ENCODE assay signal across 1 cellular context in genomic region chr15:44735482-44736260, GRCh38.
A peak's percentile ranks its signal among the peaks of the same experiment; 100 is the strongest.
TF ChIP-seq lines count a peak whose summit lies in the region.

No MANE protein-coding gene starts in this region.

TF ChIP-seq in K562, 482 proteins besides CTCF, POLR2A, EP300 and RAD21 (continued from another document and continues in another):
- TF ChIP-seq MGA (IDR thresholded peaks at IDR 0.05): no peak
- TF ChIP-seq DIDO1 (tag; IDR thresholded peaks at IDR 0.05; ENCODE audit: low read depth): no peak
- TF ChIP-seq PHF20 (IDR thresholded peaks at IDR 0.05; ENCODE audit: partially characterized antibody): no peak
- no peak for TF ChIP-seq PTTG1 (tag; IDR thresholded peaks at IDR 0.05; ENCODE audit: low read depth)
- no peak for TF ChIP-seq HDGF (IDR thresholded peaks at IDR 0.05)
- TF ChIP-seq CXXC5 (CRISPR knock-in tag; IDR thresholded peaks at IDR 0.05): peak; percentile 13; the same call in 1 of the 2 replicates
- TF ChIP-seq DEAF1 (CRISPR knock-in tag; IDR thresholded peaks at IDR 0.05): no peak
- TF ChIP-seq XRCC5 (IDR thresholded peaks at IDR 0.05; ENCODE audit: low read depth, low read length): no peak
- TF ChIP-seq E2F1 (CRISPR knock-in tag; IDR thresholded peaks at IDR 0.05): no peak
- no peak for TF ChIP-seq OTX1 (CRISPR knock-in tag; IDR thresholded peaks at IDR 0.05)
- no peak for TF ChIP-seq HCFC1 (IDR thresholded peaks at IDR 0.05; ENCODE audit: low read depth, low read length)
- no peak for TF ChIP-seq WHSC1 (IDR thresholded peaks at IDR 0.05; ENCODE audit: low read length)
- peak; percentile 76 to 91; a peak in 3 of 4 replicates for TF ChIP-seq ETV6 (IDR thresholded peaks at IDR 0.05; ENCODE audit: borderline replicate concordance in 1 of 2, low read depth in 2 of 2, low read length in 1 of 2)
- no peak for TF ChIP-seq ETV6 (CRISPR knock-in tag; IDR thresholded peaks at IDR 0.05; ENCODE audit: borderline replicate concordance)
- TF ChIP-seq, protein P1, sequence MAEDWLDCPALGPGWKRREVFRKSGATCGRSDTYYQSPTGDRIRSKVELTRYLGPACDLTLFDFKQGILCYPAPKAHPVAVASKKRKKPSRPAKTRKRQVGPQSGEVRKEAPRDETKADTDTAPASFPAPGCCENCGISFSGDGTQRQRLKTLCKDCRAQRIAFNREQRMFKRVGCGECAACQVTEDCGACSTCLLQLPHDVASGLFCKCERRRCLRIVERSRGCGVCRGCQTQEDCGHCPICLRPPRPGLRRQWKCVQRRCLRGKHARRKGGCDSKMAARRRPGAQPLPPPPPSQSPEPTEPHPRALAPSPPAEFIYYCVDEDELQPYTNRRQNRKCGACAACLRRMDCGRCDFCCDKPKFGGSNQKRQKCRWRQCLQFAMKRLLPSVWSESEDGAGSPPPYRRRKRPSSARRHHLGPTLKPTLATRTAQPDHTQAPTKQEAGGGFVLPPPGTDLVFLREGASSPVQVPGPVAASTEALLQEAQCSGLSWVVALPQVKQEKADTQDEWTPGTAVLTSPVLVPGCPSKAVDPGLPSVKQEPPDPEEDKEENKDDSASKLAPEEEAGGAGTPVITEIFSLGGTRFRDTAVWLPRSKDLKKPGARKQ (CRISPR knock-in tag; IDR thresholded peaks at IDR 0.05): no peak
- TF ChIP-seq MLLT1 (IDR thresholded peaks at IDR 0.05): no peak
- TF ChIP-seq, protein P2, sequence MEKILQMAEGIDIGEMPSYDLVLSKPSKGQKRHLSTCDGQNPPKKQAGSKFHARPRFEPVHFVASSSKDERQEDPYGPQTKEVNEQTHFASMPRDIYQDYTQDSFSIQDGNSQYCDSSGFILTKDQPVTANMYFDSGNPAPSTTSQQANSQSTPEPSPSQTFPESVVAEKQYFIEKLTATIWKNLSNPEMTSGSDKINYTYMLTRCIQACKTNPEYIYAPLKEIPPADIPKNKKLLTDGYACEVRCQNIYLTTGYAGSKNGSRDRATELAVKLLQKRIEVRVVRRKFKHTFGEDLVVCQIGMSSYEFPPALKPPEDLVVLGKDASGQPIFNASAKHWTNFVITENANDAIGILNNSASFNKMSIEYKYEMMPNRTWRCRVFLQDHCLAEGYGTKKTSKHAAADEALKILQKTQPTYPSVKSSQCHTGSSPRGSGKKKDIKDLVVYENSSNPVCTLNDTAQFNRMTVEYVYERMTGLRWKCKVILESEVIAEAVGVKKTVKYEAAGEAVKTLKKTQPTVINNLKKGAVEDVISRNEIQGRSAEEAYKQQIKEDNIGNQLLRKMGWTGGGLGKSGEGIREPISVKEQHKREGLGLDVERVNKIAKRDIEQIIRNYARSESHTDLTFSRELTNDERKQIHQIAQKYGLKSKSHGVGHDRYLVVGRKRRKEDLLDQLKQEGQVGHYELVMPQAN (IDR thresholded peaks at IDR 0.05; ENCODE audit: borderline replicate concordance): no peak
- TF ChIP-seq ZNF444 (CRISPR knock-in tag; IDR thresholded peaks at IDR 0.05): no peak
- TF ChIP-seq FOXK1 (CRISPR knock-in tag; IDR thresholded peaks at IDR 0.05; ENCODE audit: borderline replicate concordance): no peak
- TF ChIP-seq SAP30 (IDR thresholded peaks at IDR 0.05; ENCODE audit: borderline replicate concordance, insufficient read depth, low read depth, low read length, poor library complexity, severe bottlenecking): no peak
- no peak for TF ChIP-seq HES1 (IDR thresholded peaks at IDR 0.05; ENCODE audit: low read depth)
- no peak for TF ChIP-seq THRB (CRISPR knock-in tag; conservative IDR thresholded peaks at IDR 0.05)
- TF ChIP-seq MXI1 (IDR thresholded peaks at IDR 0.05; ENCODE audit: low read depth, low read length): no peak
- peak; percentile 9; the same call in 1 of the 2 replicates for TF ChIP-seq HLTF (IDR thresholded peaks at IDR 0.05)
- TF ChIP-seq NELFE (IDR thresholded peaks at IDR 0.05; ENCODE audit: insufficient read depth, insufficient read length): no peak
- no peak for TF ChIP-seq COPS2 (conservative IDR thresholded peaks at IDR 0.05)
- TF ChIP-seq IRF1 (CRISPR knock-in tag; IDR thresholded peaks at IDR 0.05; ENCODE audit: borderline replicate concordance): no peak
- TF ChIP-seq CBX3 (IDR thresholded peaks at IDR 0.05; ENCODE audit: borderline replicate concordance in 1 of 2, low read length in 2 of 2): no peak
- TF ChIP-seq NR2F6 (CRISPR knock-in tag; IDR thresholded peaks at IDR 0.05): no peak
- no peak for TF ChIP-seq BCL6 (CRISPR knock-in tag; IDR thresholded peaks at IDR 0.05)
- no peak for TF ChIP-seq TAF15 (IDR thresholded peaks at IDR 0.05; ENCODE audit: low read depth, low read length)
- TF ChIP-seq, protein P3, sequence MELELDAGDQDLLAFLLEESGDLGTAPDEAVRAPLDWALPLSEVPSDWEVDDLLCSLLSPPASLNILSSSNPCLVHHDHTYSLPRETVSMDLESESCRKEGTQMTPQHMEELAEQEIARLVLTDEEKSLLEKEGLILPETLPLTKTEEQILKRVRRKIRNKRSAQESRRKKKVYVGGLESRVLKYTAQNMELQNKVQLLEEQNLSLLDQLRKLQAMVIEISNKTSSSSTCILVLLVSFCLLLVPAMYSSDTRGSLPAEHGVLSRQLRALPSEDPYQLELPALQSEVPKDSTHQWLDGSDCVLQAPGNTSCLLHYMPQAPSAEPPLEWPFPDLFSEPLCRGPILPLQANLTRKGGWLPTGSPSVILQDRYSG (tag; conservative IDR thresholded peaks at IDR 0.05; ENCODE audit: low read depth): no peak
- TF ChIP-seq ZFP36 (IDR thresholded peaks at IDR 0.05; ENCODE audit: low read depth, low read length, partially characterized antibody): no peak
